ENCODE assay signal across 1 cellular context in the genomic region with DNA sequence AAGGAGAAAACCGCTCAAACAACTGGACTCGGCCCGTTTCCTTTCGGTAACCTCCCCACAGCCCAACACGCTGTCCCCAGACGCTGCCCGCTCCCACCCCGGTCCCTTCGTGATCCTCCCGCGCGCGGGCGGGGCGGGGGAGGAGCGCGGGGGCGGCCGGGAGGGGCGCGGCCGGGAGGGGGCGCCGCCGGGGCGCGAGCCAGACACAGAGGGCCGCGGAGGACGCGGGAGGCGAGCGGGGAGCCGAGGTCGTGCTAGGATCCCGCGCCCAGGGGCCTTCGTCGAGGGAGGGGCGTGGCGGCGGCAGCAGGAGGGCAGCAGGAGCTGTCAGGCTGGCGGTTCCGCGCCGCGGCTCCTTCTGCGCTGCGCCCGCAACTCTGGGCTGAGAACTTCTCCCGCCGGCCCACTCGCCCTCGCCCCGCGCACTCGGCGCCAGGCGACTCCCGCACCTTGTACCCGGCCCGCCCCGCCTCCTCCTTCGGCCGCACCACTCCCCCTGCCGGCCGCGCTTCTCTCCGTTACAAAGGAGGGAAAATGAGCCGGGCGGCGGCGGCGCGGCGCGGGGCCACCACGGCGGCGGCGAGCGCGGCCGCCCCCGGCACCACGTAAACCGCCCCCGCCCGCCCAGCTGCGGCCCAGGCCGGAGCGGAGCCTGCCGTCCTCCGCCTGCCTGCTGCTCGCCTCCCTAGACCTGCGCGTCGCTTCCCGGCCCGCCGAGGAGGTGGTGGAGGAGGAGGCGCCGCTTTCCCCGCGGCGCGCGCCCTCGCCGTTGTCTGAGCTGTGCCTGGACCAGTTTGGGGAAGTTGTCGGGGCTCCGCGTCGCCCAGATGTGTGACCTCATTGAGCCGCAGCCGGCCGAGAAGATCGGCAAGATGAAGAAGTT.
TF ChIP-seq lines count a peak whose summit lies in the region.

A gene (plus strand): TSS at position 521 of the 883 bp plus-strand sequence. CDS start 307 bp downstream, at position 828.

TF ChIP-seq in HepG2, 621 proteins besides CTCF, POLR2A, EP300 and RAD21 (continued from another document and continues in another):
- TF ChIP-seq, protein P1, sequence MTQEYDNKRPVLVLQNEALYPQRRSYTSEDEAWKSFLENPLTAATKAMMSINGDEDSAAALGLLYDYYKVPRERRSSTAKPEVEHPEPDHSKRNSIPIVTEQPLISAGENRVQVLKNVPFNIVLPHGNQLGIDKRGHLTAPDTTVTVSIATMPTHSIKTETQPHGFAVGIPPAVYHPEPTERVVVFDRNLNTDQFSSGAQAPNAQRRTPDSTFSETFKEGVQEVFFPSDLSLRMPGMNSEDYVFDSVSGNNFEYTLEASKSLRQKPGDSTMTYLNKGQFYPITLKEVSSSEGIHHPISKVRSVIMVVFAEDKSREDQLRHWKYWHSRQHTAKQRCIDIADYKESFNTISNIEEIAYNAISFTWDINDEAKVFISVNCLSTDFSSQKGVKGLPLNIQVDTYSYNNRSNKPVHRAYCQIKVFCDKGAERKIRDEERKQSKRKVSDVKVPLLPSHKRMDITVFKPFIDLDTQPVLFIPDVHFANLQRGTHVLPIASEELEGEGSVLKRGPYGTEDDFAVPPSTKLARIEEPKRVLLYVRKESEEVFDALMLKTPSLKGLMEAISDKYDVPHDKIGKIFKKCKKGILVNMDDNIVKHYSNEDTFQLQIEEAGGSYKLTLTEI (CRISPR knock-in tag; conservative IDR thresholded peaks at IDR 0.05): no peak
- TF ChIP-seq CEBPB (IDR thresholded peaks at IDR 0.05; ENCODE audit: borderline replicate concordance, low read depth, low read length) (no peak), ZNF781 (CRISPR knock-in tag; IDR thresholded peaks at IDR 0.05; ENCODE audit: borderline replicate concordance, not compliant biosample characterization) (no peak), ZNF569 (CRISPR knock-in tag; IDR thresholded peaks at IDR 0.05; ENCODE audit: borderline replicate concordance) (no peak), DNMT3B (CRISPR knock-in tag; conservative IDR thresholded peaks at IDR 0.05) (no peak), ZNF768 (CRISPR knock-in tag; IDR thresholded peaks at IDR 0.05) (no peak), ZNF816 (CRISPR knock-in tag; IDR thresholded peaks at IDR 0.05; ENCODE audit: borderline replicate concordance) (no peak), CBFB (CRISPR knock-in tag; IDR thresholded peaks at IDR 0.05) (no peak), ZNF30 (CRISPR knock-in tag; IDR thresholded peaks at IDR 0.05) (no peak), ZFP36L2 (CRISPR knock-in tag; IDR thresholded peaks at IDR 0.05) (no peak), ARNTL (CRISPR knock-in tag; IDR thresholded peaks at IDR 0.05) (no peak), JUNB (CRISPR knock-in tag; IDR thresholded peaks at IDR 0.05; ENCODE audit: borderline replicate concordance) (no peak), NKX3-1 (CRISPR knock-in tag; IDR thresholded peaks at IDR 0.05) (no peak), REPIN1 (CRISPR knock-in tag; IDR thresholded peaks at IDR 0.05; ENCODE audit: borderline replicate concordance, low read depth) (no peak), ZNF598 (CRISPR knock-in tag; IDR thresholded peaks at IDR 0.05; ENCODE audit: borderline replicate concordance) (no peak), ZNF224 (CRISPR knock-in tag; IDR thresholded peaks at IDR 0.05) (no peak), ZNF329 (CRISPR knock-in tag; IDR thresholded peaks at IDR 0.05; ENCODE audit: low read depth) (no peak), ZNF792 (CRISPR knock-in tag; IDR thresholded peaks at IDR 0.05) (no peak), ZNF253 (CRISPR knock-in tag; IDR thresholded peaks at IDR 0.05; ENCODE audit: borderline replicate concordance) (no peak), SRF (IDR thresholded peaks at IDR 0.05; ENCODE audit: low read depth, low read length) (no peak), ZNF644 (CRISPR knock-in tag; IDR thresholded peaks at IDR 0.05; ENCODE audit: low read depth) (no peak), MZF1 (CRISPR knock-in tag; IDR thresholded peaks at IDR 0.05; ENCODE audit: borderline replicate concordance) (no peak), ZNF124 (CRISPR knock-in tag; IDR thresholded peaks at IDR 0.05) (no peak)
- TF ChIP-seq, protein P2, sequence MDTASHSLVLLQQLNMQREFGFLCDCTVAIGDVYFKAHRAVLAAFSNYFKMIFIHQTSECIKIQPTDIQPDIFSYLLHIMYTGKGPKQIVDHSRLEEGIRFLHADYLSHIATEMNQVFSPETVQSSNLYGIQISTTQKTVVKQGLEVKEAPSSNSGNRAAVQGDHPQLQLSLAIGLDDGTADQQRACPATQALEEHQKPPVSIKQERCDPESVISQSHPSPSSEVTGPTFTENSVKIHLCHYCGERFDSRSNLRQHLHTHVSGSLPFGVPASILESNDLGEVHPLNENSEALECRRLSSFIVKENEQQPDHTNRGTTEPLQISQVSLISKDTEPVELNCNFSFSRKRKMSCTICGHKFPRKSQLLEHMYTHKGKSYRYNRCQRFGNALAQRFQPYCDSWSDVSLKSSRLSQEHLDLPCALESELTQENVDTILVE (CRISPR knock-in tag; IDR thresholded peaks at IDR 0.05): no peak
- TF ChIP-seq, protein P3, sequence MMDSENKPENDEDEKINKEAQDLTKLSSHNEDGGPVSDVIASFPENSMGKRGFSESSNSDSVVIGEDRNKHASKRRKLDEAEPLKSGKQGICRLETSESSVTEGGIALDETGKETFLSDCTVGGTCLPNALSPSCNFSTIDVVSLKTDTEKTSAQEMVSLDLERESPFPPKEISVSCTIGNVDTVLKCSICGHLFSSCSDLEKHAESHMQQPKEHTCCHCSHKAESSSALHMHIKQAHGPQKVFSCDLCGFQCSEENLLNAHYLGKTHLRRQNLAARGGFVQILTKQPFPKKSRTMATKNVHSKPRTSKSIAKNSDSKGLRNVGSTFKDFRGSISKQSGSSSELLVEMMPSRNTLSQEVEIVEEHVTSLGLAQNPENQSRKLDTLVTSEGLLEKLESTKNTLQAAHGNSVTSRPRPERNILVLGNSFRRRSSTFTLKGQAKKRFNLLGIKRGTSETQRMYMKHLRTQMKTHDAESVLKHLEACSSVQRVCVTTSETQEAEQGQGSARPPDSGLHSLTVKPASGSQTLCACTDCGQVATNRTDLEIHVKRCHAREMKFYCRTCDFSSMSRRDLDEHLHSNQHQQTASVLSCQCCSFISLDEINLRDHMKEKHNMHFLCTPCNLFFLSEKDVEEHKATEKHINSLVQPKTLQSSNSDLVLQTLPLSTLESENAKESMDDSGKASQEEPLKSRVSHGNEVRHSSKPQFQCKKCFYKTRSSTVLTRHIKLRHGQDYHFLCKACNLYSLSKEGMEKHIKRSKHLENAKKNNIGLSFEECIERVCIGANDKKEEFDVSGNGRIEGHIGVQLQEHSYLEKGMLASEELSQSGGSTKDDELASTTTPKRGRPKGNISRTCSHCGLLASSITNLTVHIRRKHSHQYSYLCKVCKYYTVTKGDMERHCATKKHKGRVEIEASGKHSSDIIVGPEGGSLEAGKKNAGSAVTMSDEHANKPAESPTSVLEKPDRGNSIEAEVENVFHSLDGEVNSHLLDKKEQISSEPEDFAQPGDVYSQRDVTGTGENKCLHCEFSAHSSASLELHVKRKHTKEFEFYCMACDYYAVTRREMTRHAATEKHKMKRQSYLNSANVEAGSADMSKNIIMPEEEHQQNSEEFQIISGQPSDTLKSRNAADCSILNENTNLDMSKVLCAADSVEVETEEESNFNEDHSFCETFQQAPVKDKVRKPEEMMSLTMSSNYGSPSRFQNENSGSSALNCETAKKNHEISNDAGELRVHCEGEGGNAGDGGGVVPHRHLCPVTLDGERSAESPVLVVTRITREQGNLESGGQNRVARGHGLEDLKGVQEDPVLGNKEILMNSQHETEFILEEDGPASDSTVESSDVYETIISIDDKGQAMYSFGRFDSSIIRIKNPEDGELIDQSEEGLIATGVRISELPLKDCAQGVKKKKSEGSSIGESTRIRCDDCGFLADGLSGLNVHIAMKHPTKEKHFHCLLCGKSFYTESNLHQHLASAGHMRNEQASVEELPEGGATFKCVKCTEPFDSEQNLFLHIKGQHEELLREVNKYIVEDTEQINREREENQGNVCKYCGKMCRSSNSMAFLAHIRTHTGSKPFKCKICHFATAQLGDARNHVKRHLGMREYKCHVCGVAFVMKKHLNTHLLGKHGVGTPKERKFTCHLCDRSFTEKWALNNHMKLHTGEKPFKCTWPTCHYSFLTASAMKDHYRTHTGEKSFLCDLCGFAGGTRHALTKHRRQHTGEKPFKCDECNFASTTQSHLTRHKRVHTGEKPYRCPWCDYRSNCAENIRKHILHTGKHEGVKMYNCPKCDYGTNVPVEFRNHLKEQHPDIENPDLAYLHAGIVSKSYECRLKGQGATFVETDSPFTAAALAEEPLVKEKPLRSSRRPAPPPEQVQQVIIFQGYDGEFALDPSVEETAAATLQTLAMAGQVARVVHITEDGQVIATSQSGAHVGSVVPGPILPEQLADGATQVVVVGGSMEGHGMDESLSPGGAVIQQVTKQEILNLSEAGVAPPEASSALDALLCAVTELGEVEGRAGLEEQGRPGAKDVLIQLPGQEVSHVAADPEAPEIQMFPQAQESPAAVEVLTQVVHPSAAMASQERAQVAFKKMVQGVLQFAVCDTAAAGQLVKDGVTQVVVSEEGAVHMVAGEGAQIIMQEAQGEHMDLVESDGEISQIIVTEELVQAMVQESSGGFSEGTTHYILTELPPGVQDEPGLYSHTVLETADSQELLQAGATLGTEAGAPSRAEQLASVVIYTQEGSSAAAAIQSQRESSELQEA (CRISPR knock-in tag; IDR thresholded peaks at IDR 0.05; ENCODE audit: not compliant biosample characterization): no peak
- TF ChIP-seq, protein P4, sequence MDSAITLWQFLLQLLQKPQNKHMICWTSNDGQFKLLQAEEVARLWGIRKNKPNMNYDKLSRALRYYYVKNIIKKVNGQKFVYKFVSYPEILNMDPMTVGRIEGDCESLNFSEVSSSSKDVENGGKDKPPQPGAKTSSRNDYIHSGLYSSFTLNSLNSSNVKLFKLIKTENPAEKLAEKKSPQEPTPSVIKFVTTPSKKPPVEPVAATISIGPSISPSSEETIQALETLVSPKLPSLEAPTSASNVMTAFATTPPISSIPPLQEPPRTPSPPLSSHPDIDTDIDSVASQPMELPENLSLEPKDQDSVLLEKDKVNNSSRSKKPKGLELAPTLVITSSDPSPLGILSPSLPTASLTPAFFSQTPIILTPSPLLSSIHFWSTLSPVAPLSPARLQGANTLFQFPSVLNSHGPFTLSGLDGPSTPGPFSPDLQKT (CRISPR knock-in tag; IDR thresholded peaks at IDR 0.05; ENCODE audit: borderline replicate concordance): no peak
- TF ChIP-seq, protein P5, sequence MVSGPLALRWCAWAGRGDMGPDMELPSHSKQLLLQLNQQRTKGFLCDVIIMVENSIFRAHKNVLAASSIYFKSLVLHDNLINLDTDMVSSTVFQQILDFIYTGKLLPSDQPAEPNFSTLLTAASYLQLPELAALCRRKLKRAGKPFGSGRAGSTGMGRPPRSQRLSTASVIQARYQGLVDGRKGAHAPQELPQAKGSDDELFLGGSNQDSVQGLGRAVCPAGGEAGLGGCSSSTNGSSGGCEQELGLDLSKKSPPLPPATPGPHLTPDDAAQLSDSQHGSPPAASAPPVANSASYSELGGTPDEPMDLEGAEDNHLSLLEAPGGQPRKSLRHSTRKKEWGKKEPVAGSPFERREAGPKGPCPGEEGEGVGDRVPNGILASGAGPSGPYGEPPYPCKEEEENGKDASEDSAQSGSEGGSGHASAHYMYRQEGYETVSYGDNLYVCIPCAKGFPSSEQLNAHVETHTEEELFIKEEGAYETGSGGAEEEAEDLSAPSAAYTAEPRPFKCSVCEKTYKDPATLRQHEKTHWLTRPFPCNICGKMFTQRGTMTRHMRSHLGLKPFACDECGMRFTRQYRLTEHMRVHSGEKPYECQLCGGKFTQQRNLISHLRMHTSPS (CRISPR knock-in tag; IDR thresholded peaks at IDR 0.05; ENCODE audit: low read depth): no peak
- TF ChIP-seq, protein P6, sequence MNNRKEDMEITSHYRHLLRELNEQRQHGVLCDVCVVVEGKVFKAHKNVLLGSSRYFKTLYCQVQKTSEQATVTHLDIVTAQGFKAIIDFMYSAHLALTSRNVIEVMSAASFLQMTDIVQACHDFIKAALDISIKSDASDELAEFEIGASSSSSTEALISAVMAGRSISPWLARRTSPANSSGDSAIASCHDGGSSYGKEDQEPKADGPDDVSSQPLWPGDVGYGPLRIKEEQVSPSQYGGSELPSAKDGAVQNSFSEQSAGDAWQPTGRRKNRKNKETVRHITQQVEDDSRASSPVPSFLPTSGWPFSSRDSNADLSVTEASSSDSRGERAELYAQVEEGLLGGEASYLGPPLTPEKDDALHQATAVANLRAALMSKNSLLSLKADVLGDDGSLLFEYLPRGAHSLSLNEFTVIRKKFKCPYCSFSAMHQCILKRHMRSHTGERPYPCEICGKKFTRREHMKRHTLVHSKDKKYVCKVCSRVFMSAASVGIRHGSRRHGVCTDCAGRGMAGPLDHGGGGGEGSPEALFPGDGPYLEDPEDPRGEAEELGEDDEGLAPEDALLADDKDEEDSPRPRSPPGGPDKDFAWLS (CRISPR knock-in tag; IDR thresholded peaks at IDR 0.05; ENCODE audit: borderline replicate concordance): no peak
- TF ChIP-seq, protein P7, sequence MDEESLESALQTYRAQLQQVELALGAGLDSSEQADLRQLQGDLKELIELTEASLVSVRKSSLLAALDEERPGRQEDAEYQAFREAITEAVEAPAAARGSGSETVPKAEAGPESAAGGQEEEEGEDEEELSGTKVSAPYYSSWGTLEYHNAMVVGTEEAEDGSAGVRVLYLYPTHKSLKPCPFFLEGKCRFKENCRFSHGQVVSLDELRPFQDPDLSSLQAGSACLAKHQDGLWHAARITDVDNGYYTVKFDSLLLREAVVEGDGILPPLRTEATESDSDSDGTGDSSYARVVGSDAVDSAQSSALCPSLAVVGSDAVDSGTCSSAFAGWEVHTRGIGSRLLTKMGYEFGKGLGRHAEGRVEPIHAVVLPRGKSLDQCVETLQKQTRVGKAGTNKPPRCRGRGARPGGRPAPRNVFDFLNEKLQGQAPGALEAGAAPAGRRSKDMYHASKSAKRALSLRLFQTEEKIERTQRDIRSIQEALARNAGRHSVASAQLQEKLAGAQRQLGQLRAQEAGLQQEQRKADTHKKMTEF (CRISPR knock-in tag; IDR thresholded peaks at IDR 0.05): peak; percentile 31; the same call in 1 of the 2 replicates
- TF ChIP-seq, protein P8, sequence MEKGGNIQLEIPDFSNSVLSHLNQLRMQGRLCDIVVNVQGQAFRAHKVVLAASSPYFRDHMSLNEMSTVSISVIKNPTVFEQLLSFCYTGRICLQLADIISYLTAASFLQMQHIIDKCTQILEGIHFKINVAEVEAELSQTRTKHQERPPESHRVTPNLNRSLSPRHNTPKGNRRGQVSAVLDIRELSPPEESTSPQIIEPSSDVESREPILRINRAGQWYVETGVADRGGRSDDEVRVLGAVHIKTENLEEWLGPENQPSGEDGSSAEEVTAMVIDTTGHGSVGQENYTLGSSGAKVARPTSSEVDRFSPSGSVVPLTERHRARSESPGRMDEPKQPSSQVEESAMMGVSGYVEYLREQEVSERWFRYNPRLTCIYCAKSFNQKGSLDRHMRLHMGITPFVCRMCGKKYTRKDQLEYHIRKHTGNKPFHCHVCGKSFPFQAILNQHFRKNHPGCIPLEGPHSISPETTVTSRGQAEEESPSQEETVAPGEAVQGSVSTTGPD (CRISPR knock-in tag; IDR thresholded peaks at IDR 0.05): no peak
- TF ChIP-seq, protein P9, sequence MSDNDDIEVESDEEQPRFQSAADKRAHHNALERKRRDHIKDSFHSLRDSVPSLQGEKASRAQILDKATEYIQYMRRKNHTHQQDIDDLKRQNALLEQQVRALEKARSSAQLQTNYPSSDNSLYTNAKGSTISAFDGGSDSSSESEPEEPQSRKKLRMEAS (IDR thresholded peaks at IDR 0.05): peak; percentile 49
